ENCODE assay signal across 27 cellular contexts in genomic region chr7:121810831-121811494, GRCh38.
"Had no signal": no experiment of that assay in that cellular context is flagged by ENCODE, and none has a peak within 500 bp of the region (broad histone marks: within the 10 kb centered on the region; RNA-seq: fewer than 3 reads in every experiment).

No MANE protein-coding gene starts in this region.

- H3K27me3 ChIP-seq: cardiac muscle cell, colonic mucosa, gastrocnemius medialis, right atrium auricular region, upper lobe of left lung, vagina had no signal

- H3K4me2 ChIP-seq: smooth muscle cell had no signal

- H3K4me3 ChIP-seq: cardiac muscle cell, colonic mucosa, gastrocnemius medialis, left ventricle myocardium inferior, lung, right atrium auricular region, smooth muscle cell, upper lobe of left lung, vagina had no signal

- ATAC-seq: gastrocnemius medialis; stimulated activated memory B cell treated with anti-CD40 and anti-IgM and Interleukin-4, amounts not matched to agents 10 μg/mL and 1 μg/mL and 100 μg/mL, for 72 hours; stimulated activated naive CD8-positive, alpha-beta T cell treated with anti-CD3 and anti-CD28 coated beads, Interleukin-15, amount 100 ng/mL, for 72 hours had no signal

- H3K4me1 ChIP-seq: colonic mucosa, gastrocnemius medialis, left ventricle myocardium inferior, right atrium auricular region, upper lobe of left lung, vagina had no signal

- DNase-seq: activated CD4-positive, alpha-beta T cell treated with anti-CD3 and anti-CD28 coated beads for 48 hours; activated CD4-positive, alpha-beta T cell treated with anti-CD3 and anti-CD28 coated beads, Interleukin-2, amount 50 U/mL, for 48 hours; activated CD8-positive, alpha-beta memory T cell treated with anti-CD3 and anti-CD28 coated beads for 24 hours; activated effector memory CD4-positive, alpha-beta T cell treated with Interleukin-2 at 50 U/mL for 16 hours; activated naive CD4-positive, alpha-beta T cell treated with Interleukin-2 at 50 U/mL for 16 hours; anterior cingulate cortex; cerebellar nuclear complex; colonic mucosa; effector CD8-positive, alpha-beta T cell; gastrocnemius medialis; glutamatergic neuron; left ventricle myocardium inferior; naive B cell; nephron progenitor cell; stimulated activated CD4-positive, alpha-beta T cell treated with anti-CD3 and anti-CD28 coated beads, Interleukin-1b, Interleukin-23, amount 100 ng/mL, for 48 hours; stimulated activated CD4-positive, alpha-beta T cell treated with anti-CD3 and anti-CD28 coated beads, Interleukin-4, amount 100 ng/mL, for 4 hours; stimulated activated CD8-positive, alpha-beta memory T cell treated with anti-CD3 and anti-CD28 coated beads, Interleukin-4, amount 100 ng/mL, for 48 hours; stimulated activated naive CD8-positive, alpha-beta T cell treated with anti-CD3 and anti-CD28 coated beads, Interleukin-15, amount 100 ng/mL, for 72 hours; substantia nigra; upper lobe of left lung had no signal

- H3K27ac ChIP-seq: cardiac muscle cell, colonic mucosa, gastrocnemius medialis, left ventricle myocardium inferior, right atrium auricular region, upper lobe of left lung, vagina had no signal

- FAIRE-seq: islet of Langerhans had no signal

- H3K36me3 ChIP-seq: cardiac muscle cell, colonic mucosa, gastrocnemius medialis, left ventricle myocardium inferior, right atrium auricular region, upper lobe of left lung, vagina had no signal

- H3K9me3 ChIP-seq: colonic mucosa, gastrocnemius medialis, vagina had no signal
